1 cellular context compared by ENCODE assay signal in the genomic region with DNA sequence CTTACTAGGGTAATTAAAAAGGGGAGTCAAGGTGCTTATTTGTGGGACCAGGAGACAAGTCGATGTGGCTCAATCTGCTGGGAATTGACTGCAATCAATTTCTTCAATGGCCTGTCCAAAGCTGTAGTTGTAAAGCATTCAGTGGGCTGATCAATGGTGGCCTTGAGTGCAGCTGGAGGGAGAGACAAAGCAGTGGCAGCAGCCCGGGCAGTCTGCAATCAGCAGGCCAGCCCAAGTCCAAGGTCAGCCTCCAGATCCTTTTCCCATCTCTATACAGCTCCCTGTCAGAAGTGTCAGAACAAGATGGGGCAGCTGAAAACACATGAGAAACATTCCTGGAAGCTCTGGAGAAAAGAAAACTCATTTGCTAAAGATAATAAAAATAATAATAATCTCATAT.
TF ChIP-seq lines count a peak whose summit lies in the region.

No MANE protein-coding gene starts in this region.

TF ChIP-seq in HepG2, 621 proteins besides CTCF, POLR2A, EP300 and RAD21 (continued from another document):
- TF ChIP-seq HDAC1 (CRISPR knock-in tag; IDR thresholded peaks at IDR 0.05) (no peak), ZNF670 (CRISPR knock-in tag; IDR thresholded peaks at IDR 0.05; ENCODE audit: borderline replicate concordance) (no peak), REXO4 (CRISPR knock-in tag; IDR thresholded peaks at IDR 0.05; ENCODE audit: borderline replicate concordance) (no peak), ZNF160 (CRISPR knock-in tag; IDR thresholded peaks at IDR 0.05) (no peak), PHF21A (CRISPR knock-in tag; IDR thresholded peaks at IDR 0.05) (no peak), ZNF282 (IDR thresholded peaks at IDR 0.05; ENCODE audit: partially characterized antibody) (no peak), ERF (CRISPR knock-in tag; IDR thresholded peaks at IDR 0.05) (no peak), NFRKB (IDR thresholded peaks at IDR 0.05) (no peak), NR2F1 (CRISPR knock-in tag; IDR thresholded peaks at IDR 0.05) (no peak), ZNF30 (CRISPR knock-in tag; IDR thresholded peaks at IDR 0.05) (no peak), CBX1 (IDR thresholded peaks at IDR 0.05; ENCODE audit: low read depth) (no peak)
- TF ChIP-seq, protein P1, sequence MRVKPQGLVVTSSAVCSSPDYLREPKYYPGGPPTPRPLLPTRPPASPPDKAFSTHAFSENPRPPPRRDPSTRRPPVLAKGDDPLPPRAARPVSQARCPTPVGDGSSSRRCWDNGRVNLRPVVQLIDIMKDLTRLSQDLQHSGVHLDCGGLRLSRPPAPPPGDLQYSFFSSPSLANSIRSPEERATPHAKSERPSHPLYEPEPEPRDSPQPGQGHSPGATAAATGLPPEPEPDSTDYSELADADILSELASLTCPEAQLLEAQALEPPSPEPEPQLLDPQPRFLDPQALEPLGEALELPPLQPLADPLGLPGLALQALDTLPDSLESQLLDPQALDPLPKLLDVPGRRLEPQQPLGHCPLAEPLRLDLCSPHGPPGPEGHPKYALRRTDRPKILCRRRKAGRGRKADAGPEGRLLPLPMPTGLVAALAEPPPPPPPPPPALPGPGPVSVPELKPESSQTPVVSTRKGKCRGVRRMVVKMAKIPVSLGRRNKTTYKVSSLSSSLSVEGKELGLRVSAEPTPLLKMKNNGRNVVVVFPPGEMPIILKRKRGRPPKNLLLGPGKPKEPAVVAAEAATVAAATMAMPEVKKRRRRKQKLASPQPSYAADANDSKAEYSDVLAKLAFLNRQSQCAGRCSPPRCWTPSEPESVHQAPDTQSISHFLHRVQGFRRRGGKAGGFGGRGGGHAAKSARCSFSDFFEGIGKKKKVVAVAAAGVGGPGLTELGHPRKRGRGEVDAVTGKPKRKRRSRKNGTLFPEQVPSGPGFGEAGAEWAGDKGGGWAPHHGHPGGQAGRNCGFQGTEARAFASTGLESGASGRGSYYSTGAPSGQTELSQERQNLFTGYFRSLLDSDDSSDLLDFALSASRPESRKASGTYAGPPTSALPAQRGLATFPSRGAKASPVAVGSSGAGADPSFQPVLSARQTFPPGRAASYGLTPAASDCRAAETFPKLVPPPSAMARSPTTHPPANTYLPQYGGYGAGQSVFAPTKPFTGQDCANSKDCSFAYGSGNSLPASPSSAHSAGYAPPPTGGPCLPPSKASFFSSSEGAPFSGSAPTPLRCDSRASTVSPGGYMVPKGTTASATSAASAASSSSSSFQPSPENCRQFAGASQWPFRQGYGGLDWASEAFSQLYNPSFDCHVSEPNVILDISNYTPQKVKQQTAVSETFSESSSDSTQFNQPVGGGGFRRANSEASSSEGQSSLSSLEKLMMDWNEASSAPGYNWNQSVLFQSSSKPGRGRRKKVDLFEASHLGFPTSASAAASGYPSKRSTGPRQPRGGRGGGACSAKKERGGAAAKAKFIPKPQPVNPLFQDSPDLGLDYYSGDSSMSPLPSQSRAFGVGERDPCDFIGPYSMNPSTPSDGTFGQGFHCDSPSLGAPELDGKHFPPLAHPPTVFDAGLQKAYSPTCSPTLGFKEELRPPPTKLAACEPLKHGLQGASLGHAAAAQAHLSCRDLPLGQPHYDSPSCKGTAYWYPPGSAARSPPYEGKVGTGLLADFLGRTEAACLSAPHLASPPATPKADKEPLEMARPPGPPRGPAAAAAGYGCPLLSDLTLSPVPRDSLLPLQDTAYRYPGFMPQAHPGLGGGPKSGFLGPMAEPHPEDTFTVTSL (CRISPR knock-in tag; IDR thresholded peaks at IDR 0.05; ENCODE audit: borderline replicate concordance), result no peak
- TF ChIP-seq, protein P2, sequence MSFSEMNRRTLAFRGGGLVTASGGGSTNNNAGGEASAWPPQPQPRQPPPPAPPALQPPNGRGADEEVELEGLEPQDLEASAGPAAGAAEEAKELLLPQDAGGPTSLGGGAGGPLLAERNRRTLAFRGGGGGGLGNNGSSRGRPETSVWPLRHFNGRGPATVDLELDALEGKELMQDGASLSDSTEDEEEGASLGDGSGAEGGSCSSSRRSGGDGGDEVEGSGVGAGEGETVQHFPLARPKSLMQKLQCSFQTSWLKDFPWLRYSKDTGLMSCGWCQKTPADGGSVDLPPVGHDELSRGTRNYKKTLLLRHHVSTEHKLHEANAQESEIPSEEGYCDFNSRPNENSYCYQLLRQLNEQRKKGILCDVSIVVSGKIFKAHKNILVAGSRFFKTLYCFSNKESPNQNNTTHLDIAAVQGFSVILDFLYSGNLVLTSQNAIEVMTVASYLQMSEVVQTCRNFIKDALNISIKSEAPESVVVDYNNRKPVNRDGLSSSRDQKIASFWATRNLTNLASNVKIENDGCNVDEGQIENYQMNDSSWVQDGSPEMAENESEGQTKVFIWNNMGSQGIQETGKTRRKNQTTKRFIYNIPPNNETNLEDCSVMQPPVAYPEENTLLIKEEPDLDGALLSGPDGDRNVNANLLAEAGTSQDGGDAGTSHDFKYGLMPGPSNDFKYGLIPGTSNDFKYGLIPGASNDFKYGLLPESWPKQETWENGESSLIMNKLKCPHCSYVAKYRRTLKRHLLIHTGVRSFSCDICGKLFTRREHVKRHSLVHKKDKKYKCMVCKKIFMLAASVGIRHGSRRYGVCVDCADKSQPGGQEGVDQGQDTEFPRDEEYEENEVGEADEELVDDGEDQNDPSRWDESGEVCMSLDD (CRISPR knock-in tag; IDR thresholded peaks at IDR 0.05; ENCODE audit: borderline replicate concordance), result no peak
- TF ChIP-seq, protein P3, sequence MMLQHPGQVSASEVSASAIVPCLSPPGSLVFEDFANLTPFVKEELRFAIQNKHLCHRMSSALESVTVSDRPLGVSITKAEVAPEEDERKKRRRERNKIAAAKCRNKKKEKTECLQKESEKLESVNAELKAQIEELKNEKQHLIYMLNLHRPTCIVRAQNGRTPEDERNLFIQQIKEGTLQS (CRISPR knock-in tag; IDR thresholded peaks at IDR 0.05), result no peak
- TF ChIP-seq, protein P4, sequence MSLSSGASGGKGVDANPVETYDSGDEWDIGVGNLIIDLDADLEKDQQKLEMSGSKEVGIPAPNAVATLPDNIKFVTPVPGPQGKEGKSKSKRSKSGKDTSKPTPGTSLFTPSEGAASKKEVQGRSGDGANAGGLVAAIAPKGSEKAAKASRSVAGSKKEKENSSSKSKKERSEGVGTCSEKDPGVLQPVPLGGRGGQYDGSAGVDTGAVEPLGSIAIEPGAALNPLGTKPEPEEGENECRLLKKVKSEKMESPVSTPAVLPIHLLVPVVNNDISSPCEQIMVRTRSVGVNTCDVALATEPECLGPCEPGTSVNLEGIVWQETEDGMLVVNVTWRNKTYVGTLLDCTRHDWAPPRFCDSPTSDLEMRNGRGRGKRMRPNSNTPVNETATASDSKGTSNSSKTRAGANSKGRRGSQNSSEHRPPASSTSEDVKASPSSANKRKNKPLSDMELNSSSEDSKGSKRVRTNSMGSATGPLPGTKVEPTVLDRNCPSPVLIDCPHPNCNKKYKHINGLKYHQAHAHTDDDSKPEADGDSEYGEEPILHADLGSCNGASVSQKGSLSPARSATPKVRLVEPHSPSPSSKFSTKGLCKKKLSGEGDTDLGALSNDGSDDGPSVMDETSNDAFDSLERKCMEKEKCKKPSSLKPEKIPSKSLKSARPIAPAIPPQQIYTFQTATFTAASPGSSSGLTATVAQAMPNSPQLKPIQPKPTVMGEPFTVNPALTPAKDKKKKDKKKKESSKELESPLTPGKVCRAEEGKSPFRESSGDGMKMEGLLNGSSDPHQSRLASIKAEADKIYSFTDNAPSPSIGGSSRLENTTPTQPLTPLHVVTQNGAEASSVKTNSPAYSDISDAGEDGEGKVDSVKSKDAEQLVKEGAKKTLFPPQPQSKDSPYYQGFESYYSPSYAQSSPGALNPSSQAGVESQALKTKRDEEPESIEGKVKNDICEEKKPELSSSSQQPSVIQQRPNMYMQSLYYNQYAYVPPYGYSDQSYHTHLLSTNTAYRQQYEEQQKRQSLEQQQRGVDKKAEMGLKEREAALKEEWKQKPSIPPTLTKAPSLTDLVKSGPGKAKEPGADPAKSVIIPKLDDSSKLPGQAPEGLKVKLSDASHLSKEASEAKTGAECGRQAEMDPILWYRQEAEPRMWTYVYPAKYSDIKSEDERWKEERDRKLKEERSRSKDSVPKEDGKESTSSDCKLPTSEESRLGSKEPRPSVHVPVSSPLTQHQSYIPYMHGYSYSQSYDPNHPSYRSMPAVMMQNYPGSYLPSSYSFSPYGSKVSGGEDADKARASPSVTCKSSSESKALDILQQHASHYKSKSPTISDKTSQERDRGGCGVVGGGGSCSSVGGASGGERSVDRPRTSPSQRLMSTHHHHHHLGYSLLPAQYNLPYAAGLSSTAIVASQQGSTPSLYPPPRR (CRISPR knock-in tag; IDR thresholded peaks at IDR 0.05; ENCODE audit: borderline replicate concordance), result no peak
- TF ChIP-seq, protein P5, sequence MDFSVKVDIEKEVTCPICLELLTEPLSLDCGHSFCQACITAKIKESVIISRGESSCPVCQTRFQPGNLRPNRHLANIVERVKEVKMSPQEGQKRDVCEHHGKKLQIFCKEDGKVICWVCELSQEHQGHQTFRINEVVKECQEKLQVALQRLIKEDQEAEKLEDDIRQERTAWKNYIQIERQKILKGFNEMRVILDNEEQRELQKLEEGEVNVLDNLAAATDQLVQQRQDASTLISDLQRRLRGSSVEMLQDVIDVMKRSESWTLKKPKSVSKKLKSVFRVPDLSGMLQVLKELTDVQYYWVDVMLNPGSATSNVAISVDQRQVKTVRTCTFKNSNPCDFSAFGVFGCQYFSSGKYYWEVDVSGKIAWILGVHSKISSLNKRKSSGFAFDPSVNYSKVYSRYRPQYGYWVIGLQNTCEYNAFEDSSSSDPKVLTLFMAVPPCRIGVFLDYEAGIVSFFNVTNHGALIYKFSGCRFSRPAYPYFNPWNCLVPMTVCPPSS (IDR thresholded peaks at IDR 0.05), result no peak
- TF ChIP-seq, protein P6, sequence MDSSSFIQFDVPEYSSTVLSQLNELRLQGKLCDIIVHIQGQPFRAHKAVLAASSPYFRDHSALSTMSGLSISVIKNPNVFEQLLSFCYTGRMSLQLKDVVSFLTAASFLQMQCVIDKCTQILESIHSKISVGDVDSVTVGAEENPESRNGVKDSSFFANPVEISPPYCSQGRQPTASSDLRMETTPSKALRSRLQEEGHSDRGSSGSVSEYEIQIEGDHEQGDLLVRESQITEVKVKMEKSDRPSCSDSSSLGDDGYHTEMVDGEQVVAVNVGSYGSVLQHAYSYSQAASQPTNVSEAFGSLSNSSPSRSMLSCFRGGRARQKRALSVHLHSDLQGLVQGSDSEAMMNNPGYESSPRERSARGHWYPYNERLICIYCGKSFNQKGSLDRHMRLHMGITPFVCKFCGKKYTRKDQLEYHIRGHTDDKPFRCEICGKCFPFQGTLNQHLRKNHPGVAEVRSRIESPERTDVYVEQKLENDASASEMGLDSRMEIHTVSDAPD (CRISPR knock-in tag; IDR thresholded peaks at IDR 0.05), result no peak
